In the genomic region with DNA sequence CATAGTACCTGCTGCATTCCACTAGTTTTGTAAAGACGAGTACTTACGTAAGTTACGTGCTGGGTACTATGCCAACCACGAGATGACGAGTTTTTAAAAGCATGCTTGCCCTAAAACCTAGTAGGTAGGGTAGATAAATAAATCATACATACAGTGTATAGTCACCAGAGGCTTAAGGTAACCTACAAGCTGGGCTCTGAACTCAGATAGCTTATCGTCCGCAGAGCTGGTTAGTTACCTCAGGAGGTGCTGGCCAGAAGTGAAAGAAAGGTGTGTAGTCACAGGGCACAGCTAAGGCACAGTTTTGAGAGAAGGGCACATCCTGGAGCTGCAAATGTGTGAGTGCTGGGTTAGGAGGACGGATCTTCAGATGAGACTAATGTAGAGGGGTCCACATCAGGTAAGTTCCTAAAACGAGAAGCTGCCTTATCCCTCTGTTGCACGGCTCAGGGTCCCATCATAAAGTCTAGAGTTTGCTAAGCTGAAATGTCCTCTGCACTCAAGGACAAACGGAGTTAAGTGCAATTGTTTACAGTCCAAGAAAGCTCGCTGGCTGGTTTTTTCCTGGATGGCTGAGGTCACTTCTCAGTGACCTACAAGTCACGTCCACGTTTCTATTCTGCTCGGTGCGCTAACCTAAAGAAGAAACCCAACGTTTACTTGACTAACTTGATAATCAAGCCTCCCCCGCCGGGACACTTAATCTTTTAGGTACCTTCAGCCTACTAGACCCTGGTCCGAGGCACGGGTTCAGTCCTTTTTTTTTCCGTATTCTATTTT, we compare ENCODE assay signal across 8 cellular contexts. TPM values are rescaled to one million over a fixed set of nuclear protein-coding genes. Genes with fewer than 3 reads are reported as not detected.
DNase-seq lines count a peak whose midpoint lies in the region; ATAC-seq and TF ChIP-seq lines count a peak whose summit lies in the region.

No MANE protein-coding gene starts in this region.

- H3K4me3 ChIP-seq in AG04450 (ENCODE audit: low read depth, low read length) (peak overlapping the region; percentile 71), SU-DHL-6 (ENCODE audit: insufficient read depth, low read length, poor library complexity, severe bottlenecking) (peak overlapping the region; percentile 56), fibroblast of mammary gland (ENCODE audit: control insufficient read depth, low read depth, low read length) (peak overlapping the region; percentile 68), neuronal stem cell (ENCODE audit: low read length in 2 of 2) (peak overlapping the region in 1 of 2 donors; percentile 68)

- H3K79me2 ChIP-seq in SU-DHL-6 (ENCODE audit: insufficient read depth, low read length), result no peaks in the 10 kb centered on the region

- peaks cover 12% of the 10 kb centered on the region; the same call in 1 of the 2 replicates for H3F3A ChIP-seq in SU-DHL-6 (ENCODE audit: insufficient read depth)

- TF ChIP-seq CTCF in AG04450 (IDR thresholded peaks at IDR 0.05; ENCODE audit: low read depth, low read length) (no peak), SU-DHL-6 (IDR thresholded peaks at IDR 0.05; ENCODE audit: insufficient read depth, low read length, poor library complexity, severe bottlenecking) (no peak), fibroblast of mammary gland (conservative IDR thresholded peaks at IDR 0.05; ENCODE audit: control insufficient read depth, insufficient read depth, low read depth, low read length) (no peak)

- H3K36me3 ChIP-seq in SU-DHL-6 (ENCODE audit: low read length) (no peaks in the 10 kb centered on the region), neuronal stem cell (replicated peaks in 1 of 2; ENCODE audit: control insufficient read depth in 2 of 2, insufficient read depth in 2 of 2, low read length in 2 of 2) (no peaks in the 10 kb centered on the region)

- no peak overlapping the region for H4K91ac ChIP-seq in neuronal stem cell (ENCODE audit: low read depth, low read length, poor library complexity)

- no peak overlapping the region for H2BK120ac ChIP-seq in neuronal stem cell (ENCODE audit: low read depth, low read length)

- no peak overlapping the region for H2BK12ac ChIP-seq in neuronal stem cell (ENCODE audit: low read length)

- H3K27me3 ChIP-seq in AG04450 (ENCODE audit: control insufficient read depth, insufficient read depth, low read length) (no peaks in the 10 kb centered on the region), SU-DHL-6 (ENCODE audit: low read length) (no peaks in the 10 kb centered on the region), neuronal stem cell (ENCODE audit: control insufficient read depth in 3 of 3, insufficient read depth in 3 of 3, low read depth in 1 of 3, low read length in 3 of 3) (peaks cover 0 to 15% (median 2%) of the 10 kb centered on the region in 3 experiments)

- H4K20me1 ChIP-seq in SU-DHL-6 (ENCODE audit: low read depth, low read length), result no peaks in the 10 kb centered on the region

- no CpG with 5 or more reads among the region's 22 CpGs for WGBS in neuronal stem cell (ENCODE audit: extremely low coverage in 2 of 2, insufficient read length in 2 of 2, insufficient replicate concordance in 1 of 2), 2 donors

- POLR2A ChIA-PET in AG04450 (lab: Yijun Ruan, JAX), result interaction anchor here (0.9 kb wide), 1 partner anchor 70 kb away, joined by 3 read pairs; a partner anchor contains a TSS

- no peak overlapping the region for H3K23ac ChIP-seq in neuronal stem cell (ENCODE audit: low read depth, low read length, poor library complexity)

- H3K9me3 ChIP-seq in AG04450 (ENCODE audit: control insufficient read depth, insufficient read depth, low read length) (no peaks in the 10 kb centered on the region; the same call in 1 of the 2 replicates), SU-DHL-6 (ENCODE audit: insufficient read depth, low read length) (no peaks in the 10 kb centered on the region), neuronal stem cell (replicated peaks in 1 of 2; ENCODE audit: control insufficient read depth in 2 of 2, insufficient read depth in 1 of 2, low read depth in 1 of 2, low read length in 2 of 2) (peaks cover 0 to 5% of the 10 kb centered on the region in 2 donors)

- H3K4me2 ChIP-seq in SU-DHL-6 (ENCODE audit: low read depth, low read length, poor library complexity, severe bottlenecking), result peak overlapping the region; percentile 95
- peak overlapping the region; percentile 64 for H3K4me2 ChIP-seq in neuronal stem cell (ENCODE audit: insufficient read depth, low read length, poor library complexity, severe bottlenecking)

- H3K27ac ChIP-seq in AG04450 (ENCODE audit: low read depth, low read length) (peak overlapping the region; percentile 21), SU-DHL-6 (ENCODE audit: low read depth, low read length) (no peak overlapping the region), neuronal stem cell (replicated peaks; ENCODE audit: low read length) (no peak overlapping the region)

- no peak overlapping the region for H3K4ac ChIP-seq in neuronal stem cell (ENCODE audit: low read length)

- no peaks in the 10 kb centered on the region for H3K79me1 ChIP-seq in neuronal stem cell (ENCODE audit: low read depth, low read length)

- DNase-seq in AG04450 (ENCODE audit: low read depth, low spot score) (no peak), fibroblast of mammary gland (ENCODE audit: low read depth) (no peak), neuronal stem cell (ENCODE audit: low spot score) (no peak), NOMO-1 treated with DMSO at 0.1 percent for 48 hours (lab: John Stamatoyannopoulos, UW; ENCODE audit: unreplicated experiment) (no peak), ecto neural progenitor cell (ENCODE audit: low spot score) (no peak), NCI-H2081 treated with DMSO at 0.1 percent for 48 hours (lab: John Stamatoyannopoulos, UW) (no peak)

- H2BK5ac ChIP-seq in neuronal stem cell (ENCODE audit: low read length), result no peak overlapping the region

- no peak overlapping the region for H2AK5ac ChIP-seq in neuronal stem cell (ENCODE audit: low read depth, low read length)

- H3K14ac ChIP-seq in neuronal stem cell (ENCODE audit: low read length), result no peak overlapping the region

- CTCF ChIA-PET in AG04450 (lab: Charles Lee), result interaction anchor here (0.7 to 1.6 kb wide), 2 partner anchors 17 to 523 kb away, joined by 3 to 4 read pairs; no protein-coding TSS in a partner anchor

- H4K8ac ChIP-seq in neuronal stem cell (ENCODE audit: low read depth, low read length), result no peak overlapping the region

- H2BK15ac ChIP-seq in neuronal stem cell (ENCODE audit: low read length), result no peak overlapping the region

- H2AFZ ChIP-seq in SU-DHL-6 (ENCODE audit: low read depth, low read length, severe bottlenecking) (peak overlapping the region; percentile 99), neuronal stem cell (ENCODE audit: low read length) (peak overlapping the region; percentile 98)

- ATAC-seq in GM21381 (IDR thresholded peaks at IDR 0.05; ENCODE audit: unreplicated experiment), result peak; percentile 5

- H3K9me2 ChIP-seq in SU-DHL-6 (replicated peaks; ENCODE audit: insufficient read depth, low read length), result no peaks in the 10 kb centered on the region

- H3K9ac ChIP-seq in SU-DHL-6 (ENCODE audit: low read length), result peak overlapping the region; percentile 64
- no peak overlapping the region for H3K9ac ChIP-seq in neuronal stem cell (ENCODE audit: low read depth, low read length, poor library complexity)

- H3K4me1 ChIP-seq in neuronal stem cell (ENCODE audit: control insufficient read depth in 2 of 2, insufficient read depth in 1 of 2, low read depth in 1 of 2, low read length in 2 of 2), result peaks cover 6 to 7% of the 10 kb centered on the region in 2 donors

- no peak overlapping the region for H3K18ac ChIP-seq in neuronal stem cell (ENCODE audit: low read length)

RNA-seq across cellular contexts. Expression of a gene that starts 1.1 kb away (rescaled TPM):
- polyA plus RNA-seq in AG04450 (2011; rRNA removed), result 11.8 and 14.8 TPM in 2 replicates
- polyA minus RNA-seq in AG04450 (2011; rRNA and poly(A)+ RNA removed), result 3.2 and 6.6 TPM in 2 replicates
- polyA plus RNA-seq in neuronal stem cell (2013, experiment 1 of 2), result 6.3 TPM
- 6.2 TPM for polyA plus RNA-seq in neuronal stem cell (2013, experiment 2 of 2)
